ENCODE assay signal across 17 cellular contexts in genomic region chr16:67395105-67395457, GRCh38. TPM values are rescaled to one million over a fixed set of nuclear protein-coding genes. Genes with fewer than 3 reads are reported as not detected.
DNase-seq lines count a peak whose midpoint lies in the region; ATAC-seq, FAIRE-seq and TF ChIP-seq lines count a peak whose summit lies in the region.
"Had no signal": no experiment of that assay in that cellular context is flagged by ENCODE, and none has a peak within 500 bp of the region (broad histone marks: within the 10 kb centered on the region; RNA-seq: fewer than 3 reads in every experiment).

No MANE protein-coding gene starts in this region.

- H3K4me1 ChIP-seq in BLaER1 = peaks cover 51% of the 10 kb centered on the region
- H3K4me1 ChIP-seq in HUES6 (ENCODE audit: control insufficient read depth, insufficient read depth, low read length) = peaks cover 46% of the 10 kb centered on the region
- peaks cover 0 to 36% of the 10 kb centered on the region in 2 donors for H3K4me1 ChIP-seq in kidney (ENCODE audit: control insufficient read depth in 1 of 2, insufficient read depth in 1 of 2, low read depth in 1 of 2, low read length in 2 of 2)

- H3K4me2 ChIP-seq in BLaER1 = peak overlapping the region; percentile 40

- intact Hi-C loops in kidney (cut with DNase I) = no loop called here
- intact Hi-C loops in sciatic nerve (cut with DNase I) = no loop called here

- ATAC-seq in sciatic nerve (no peak), GM21786 (IDR thresholded peaks at IDR 0.05; ENCODE audit: unreplicated experiment) (no peak)

- no peaks in the 10 kb centered on the region for H3K9me3 ChIP-seq in BLaER1
- no peaks in the 10 kb centered on the region for H3K9me3 ChIP-seq in HUES6 (ENCODE audit: control insufficient read depth, insufficient read depth, low read depth, low read length)
- no peaks in the 10 kb centered on the region for H3K9me3 ChIP-seq in kidney (ENCODE audit: control insufficient read depth in 1 of 2, low read length in 2 of 2)
- H3K9me3 ChIP-seq: testis had no signal

- peaks cover 32% of the 10 kb centered on the region for H4K20me1 ChIP-seq in BLaER1

- no peak for FAIRE-seq in kidney (lab: Jason Lieb, UNC)
- FAIRE-seq: D721Med, GM18507 had no signal

- H3K36me3 ChIP-seq in BLaER1 (no peaks in the 10 kb centered on the region), HUES6 (ENCODE audit: control insufficient read depth, insufficient read depth, low read length) (no peaks in the 10 kb centered on the region), kidney (ENCODE audit: control insufficient read depth in 1 of 2, insufficient read depth in 2 of 2, low read length in 2 of 2) (no peaks in the 10 kb centered on the region)

- no peak for TF ChIP-seq CTCF in kidney (IDR thresholded peaks at IDR 0.05; ENCODE audit: borderline replicate concordance, extremely low read depth, insufficient read depth)

- DNase-seq in kidney = peak; percentile 70
- peak; percentile 58 for DNase-seq in sciatic nerve (ENCODE audit: low spot score)
- DNase-seq in kidney glomerular epithelial cell (lab: John Stamatoyannopoulos, UW) = no peak
- DNase-seq in T1000 (lab: John Stamatoyannopoulos, UW) = no peak
- DNase-seq in HCEC 1CT = no peak
- DNase-seq: activated gamma-delta T cell treated with Interleukin-2 at 50 U/mL for 16 hours, dorsolateral prefrontal cortex, NCI-H446 treated with DMSO at 0.1 percent for 48 hours, testis had no signal

- H3K4me3 ChIP-seq in BLaER1 (0 out of 2 replicates have a peak overlapping the region, but pooled peaks have one; percentile 36), HUES6 (ENCODE audit: low read depth, low read length) (peak overlapping the region; percentile 50; the same call in 1 of the 2 replicates), kidney (ENCODE audit: low read length in 2 of 2) (no peak overlapping the region)

- H3K9ac ChIP-seq in BLaER1 (no peak overlapping the region), HUES6 (ENCODE audit: low read length) (no peak overlapping the region), kidney (ENCODE audit: low read length in 2 of 2) (no peak overlapping the region)
- H3K9ac ChIP-seq: parathyroid adenoma had no signal

- peaks cover 64% of the 10 kb centered on the region for H3K27me3 ChIP-seq in BLaER1
- H3K27me3 ChIP-seq in HUES6 (ENCODE audit: control insufficient read depth, insufficient read depth, low read length) = peaks cover 73% of the 10 kb centered on the region
- H3K27me3 ChIP-seq: testis had no signal

- no peak overlapping the region for H3K27ac ChIP-seq in BLaER1
- H3K27ac ChIP-seq in HUES6 (ENCODE audit: low read depth, low read length) = no peak overlapping the region
- H3K27ac ChIP-seq in kidney (ENCODE audit: low read depth in 2 of 2, low read length in 2 of 2) = no peak overlapping the region
- H3K27ac ChIP-seq: testis, VCaP had no signal

RNA-seq across cellular contexts. Expression of gene TPPP3, which starts 1.8 kb away (rescaled TPM):
- 8.2 TPM for total RNA-seq in kidney
- 108 TPM for polyA plus RNA-seq in kidney (ENCODE audit: insufficient read depth, low read depth, low replicate concordance)
- 12.5 TPM for total RNA-seq in sciatic nerve
- total RNA-seq: activated CD8-positive, alpha-beta memory T cell treated with anti-CD3 and anti-CD28 coated beads for 36 hours had no signal

RNA-seq across cellular contexts. Expression of gene ZDHHC1, which starts 21.2 kb away (rescaled TPM):
- total RNA-seq in kidney (23.6 TPM), sciatic nerve (16.3 TPM)
- polyA plus RNA-seq in kidney (ENCODE audit: insufficient read depth, low read depth, low replicate concordance) = 14.6 TPM

RNA-seq across cellular contexts. Expression of gene HSD11B2, which starts 35.8 kb away (rescaled TPM):
- total RNA-seq in kidney = 139 TPM
- polyA plus RNA-seq in kidney (ENCODE audit: insufficient read depth, low read depth, low replicate concordance) = 1,022 TPM
- 0.53 TPM for total RNA-seq in sciatic nerve

Comparison
In these comparisons a context has a peak if more than half of its experiments do, and no peak if none do; other contexts are left out.
1. H3K4me3 ChIP-seq: peak in BLaER1 (single experiment) and HUES6 (single experiment); none in kidney (0 of 2).
2. DNase-seq: peak in kidney (single experiment) and sciatic nerve (single experiment); none in kidney glomerular epithelial cell (single experiment), T1000 (single experiment) and HCEC 1CT (single experiment).
3. RNA of gene HSD11B2, which starts 35.8 kb away (total RNA-seq): 139 TPM in kidney (single experiment); 0.53 TPM in sciatic nerve (single experiment); every median in the first group is over 10 times any median in the second.